1 cellular context compared by ENCODE assay signal in genomic region chr19:46022431-46023310, GRCh38.
TF ChIP-seq lines count a peak whose summit lies in the region.

PGLYRP1 (minus strand) TSS chr19:46023053; CDS start chr19:46023021, 32 bp downstream.

TF ChIP-seq in H1, 55 proteins besides CTCF, POLR2A, EP300 and RAD21 (continued from another document):
- peak; percentile 88 for TF ChIP-seq E2F6 (IDR thresholded peaks at IDR 0.05)
- no peak for TF ChIP-seq HDAC2 (IDR thresholded peaks at IDR 0.05; ENCODE audit: borderline replicate concordance in 1 of 2, low read depth in 2 of 2, low read length in 2 of 2)
- no peak for TF ChIP-seq TAF1 (IDR thresholded peaks at IDR 0.05; ENCODE audit: low read depth, low read length)
- no peak for TF ChIP-seq SAP30 (IDR thresholded peaks at IDR 0.05; ENCODE audit: insufficient read depth, insufficient replicate concordance, low read length)
- TF ChIP-seq MAX (IDR thresholded peaks at IDR 0.05), result peak; percentile 89
- TF ChIP-seq EZH2 (IDR thresholded peaks at IDR 0.05; ENCODE audit: low read depth, low read length, severe bottlenecking), result no peak
